In the genomic region with DNA sequence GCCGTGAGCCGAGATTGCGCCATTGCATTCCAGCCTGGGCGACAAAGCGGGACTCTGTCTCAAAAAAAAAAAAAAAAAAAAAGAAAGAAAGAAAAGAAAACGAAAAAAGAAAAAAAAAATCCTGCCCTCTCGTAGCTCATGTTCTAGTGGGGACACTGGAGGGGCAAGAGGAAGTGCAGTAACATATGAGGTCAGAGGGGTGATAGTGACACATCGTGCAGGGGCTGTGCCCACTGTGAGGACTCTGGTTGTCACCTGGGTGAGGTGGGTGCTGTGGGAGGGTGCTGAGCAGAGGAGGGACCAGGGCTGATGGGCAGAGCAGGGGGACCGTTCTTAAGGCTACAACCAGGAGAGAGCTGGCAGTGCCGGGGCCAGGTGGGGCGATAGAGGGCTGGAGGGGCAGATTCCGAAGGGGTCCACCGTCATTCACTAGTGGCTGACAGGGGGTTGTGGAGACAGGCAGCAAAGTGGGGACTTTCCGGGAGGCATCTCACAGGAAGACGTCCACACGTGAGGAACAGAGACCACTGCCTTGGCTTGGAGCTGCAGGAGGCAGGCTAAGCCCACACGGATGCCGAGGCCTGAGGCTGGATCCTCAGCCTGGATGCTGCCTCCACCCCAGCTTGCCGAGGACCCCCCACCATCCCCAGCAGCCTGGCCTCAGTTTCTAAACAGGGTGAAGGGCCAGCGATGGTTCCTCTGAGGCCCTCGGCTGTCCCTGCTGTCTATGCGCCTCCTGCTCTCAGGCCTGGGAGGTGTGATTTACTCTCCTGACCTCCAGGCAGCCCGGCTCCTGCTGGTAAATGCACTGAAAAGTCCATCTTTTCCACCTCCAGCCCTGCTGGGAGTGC, we compare ENCODE assay signal across 1 cellular context.
TF ChIP-seq lines count a peak whose summit lies in the region.

No MANE protein-coding gene starts in this region.

TF ChIP-seq in GM23338, 12 proteins besides CTCF, POLR2A, EP300 and RAD21 (continued from another document):
- TF ChIP-seq, protein P1, sequence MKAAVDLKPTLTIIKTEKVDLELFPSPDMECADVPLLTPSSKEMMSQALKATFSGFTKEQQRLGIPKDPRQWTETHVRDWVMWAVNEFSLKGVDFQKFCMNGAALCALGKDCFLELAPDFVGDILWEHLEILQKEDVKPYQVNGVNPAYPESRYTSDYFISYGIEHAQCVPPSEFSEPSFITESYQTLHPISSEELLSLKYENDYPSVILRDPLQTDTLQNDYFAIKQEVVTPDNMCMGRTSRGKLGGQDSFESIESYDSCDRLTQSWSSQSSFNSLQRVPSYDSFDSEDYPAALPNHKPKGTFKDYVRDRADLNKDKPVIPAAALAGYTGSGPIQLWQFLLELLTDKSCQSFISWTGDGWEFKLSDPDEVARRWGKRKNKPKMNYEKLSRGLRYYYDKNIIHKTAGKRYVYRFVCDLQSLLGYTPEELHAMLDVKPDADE (IDR thresholded peaks at IDR 0.05): no peak
- TF ChIP-seq, protein P2, sequence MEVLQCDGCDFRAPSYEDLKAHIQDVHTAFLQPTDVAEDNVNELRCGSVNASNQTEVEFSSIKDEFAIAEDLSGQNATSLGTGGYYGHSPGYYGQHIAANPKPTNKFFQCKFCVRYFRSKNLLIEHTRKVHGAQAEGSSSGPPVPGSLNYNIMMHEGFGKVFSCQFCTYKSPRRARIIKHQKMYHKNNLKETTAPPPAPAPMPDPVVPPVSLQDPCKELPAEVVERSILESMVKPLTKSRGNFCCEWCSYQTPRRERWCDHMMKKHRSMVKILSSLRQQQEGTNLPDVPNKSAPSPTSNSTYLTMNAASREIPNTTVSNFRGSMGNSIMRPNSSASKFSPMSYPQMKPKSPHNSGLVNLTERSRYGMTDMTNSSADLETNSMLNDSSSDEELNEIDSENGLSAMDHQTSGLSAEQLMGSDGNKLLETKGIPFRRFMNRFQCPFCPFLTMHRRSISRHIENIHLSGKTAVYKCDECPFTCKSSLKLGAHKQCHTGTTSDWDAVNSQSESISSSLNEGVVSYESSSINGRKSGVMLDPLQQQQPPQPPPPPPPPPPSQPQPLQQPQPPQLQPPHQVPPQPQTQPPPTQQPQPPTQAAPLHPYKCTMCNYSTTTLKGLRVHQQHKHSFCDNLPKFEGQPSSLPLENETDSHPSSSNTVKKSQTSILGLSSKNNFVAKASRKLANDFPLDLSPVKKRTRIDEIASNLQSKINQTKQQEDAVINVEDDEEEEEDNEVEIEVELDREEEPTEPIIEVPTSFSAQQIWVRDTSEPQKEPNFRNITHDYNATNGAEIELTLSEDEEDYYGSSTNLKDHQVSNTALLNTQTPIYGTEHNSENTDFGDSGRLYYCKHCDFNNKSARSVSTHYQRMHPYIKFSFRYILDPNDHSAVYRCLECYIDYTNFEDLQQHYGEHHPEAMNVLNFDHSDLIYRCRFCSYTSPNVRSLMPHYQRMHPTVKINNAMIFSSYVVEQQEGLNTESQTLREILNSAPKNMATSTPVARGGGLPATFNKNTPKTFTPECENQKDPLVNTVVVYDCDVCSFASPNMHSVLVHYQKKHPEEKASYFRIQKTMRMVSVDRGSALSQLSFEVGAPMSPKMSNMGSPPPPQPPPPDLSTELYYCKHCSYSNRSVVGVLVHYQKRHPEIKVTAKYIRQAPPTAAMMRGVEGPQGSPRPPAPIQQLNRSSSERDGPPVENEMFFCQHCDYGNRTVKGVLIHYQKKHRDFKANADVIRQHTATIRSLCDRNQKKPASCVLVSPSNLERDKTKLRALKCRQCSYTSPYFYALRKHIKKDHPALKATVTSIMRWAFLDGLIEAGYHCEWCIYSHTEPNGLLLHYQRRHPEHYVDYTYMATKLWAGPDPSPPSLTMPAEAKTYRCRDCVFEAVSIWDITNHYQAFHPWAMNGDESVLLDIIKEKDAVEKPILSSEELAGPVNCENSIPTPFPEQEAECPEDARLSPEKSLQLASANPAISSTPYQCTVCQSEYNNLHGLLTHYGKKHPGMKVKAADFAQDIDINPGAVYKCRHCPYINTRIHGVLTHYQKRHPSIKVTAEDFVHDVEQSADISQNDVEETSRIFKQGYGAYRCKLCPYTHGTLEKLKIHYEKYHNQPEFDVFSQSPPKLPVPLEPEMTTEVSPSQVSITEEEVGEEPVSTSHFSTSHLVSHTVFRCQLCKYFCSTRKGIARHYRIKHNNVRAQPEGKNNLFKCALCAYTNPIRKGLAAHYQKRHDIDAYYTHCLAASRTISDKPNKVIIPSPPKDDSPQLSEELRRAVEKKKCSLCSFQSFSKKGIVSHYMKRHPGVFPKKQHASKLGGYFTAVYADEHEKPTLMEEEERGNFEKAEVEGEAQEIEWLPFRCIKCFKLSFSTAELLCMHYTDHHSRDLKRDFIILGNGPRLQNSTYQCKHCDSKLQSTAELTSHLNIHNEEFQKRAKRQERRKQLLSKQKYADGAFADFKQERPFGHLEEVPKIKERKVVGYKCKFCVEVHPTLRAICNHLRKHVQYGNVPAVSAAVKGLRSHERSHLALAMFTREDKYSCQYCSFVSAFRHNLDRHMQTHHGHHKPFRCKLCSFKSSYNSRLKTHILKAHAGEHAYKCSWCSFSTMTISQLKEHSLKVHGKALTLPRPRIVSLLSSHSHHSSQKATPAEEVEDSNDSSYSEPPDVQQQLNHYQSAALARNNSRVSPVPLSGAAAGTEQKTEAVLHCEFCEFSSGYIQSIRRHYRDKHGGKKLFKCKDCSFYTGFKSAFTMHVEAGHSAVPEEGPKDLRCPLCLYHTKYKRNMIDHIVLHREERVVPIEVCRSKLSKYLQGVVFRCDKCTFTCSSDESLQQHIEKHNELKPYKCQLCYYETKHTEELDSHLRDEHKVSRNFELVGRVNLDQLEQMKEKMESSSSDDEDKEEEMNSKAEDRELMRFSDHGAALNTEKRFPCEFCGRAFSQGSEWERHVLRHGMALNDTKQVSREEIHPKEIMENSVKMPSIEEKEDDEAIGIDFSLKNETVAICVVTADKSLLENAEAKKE (CRISPR knock-in tag; IDR thresholded peaks at IDR 0.05): no peak
